ENCODE assay signal across 17 cellular contexts in the genomic region with DNA sequence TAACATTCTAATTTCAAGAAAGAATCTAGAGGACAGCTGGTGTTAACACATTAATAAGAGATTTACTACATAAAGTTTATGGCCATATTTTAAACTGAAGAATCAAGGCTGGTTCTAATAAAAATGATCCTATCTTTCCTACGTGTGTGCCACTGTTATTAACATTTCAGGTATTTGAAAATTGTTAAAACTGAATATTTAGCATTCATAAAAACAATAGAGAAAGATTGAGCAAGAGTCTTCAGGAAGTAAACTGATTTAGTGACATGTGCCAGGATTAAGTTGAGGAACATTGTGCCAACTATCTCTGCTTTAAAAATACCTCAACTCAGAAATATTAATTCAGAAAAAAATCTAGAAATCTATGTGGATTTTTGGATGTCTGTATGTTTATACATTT.
"Had no signal": no experiment of that assay in that cellular context is flagged by ENCODE, and none has a peak within 500 bp of the region (broad histone marks: within the 10 kb centered on the region; RNA-seq: fewer than 3 reads in every experiment).

No MANE protein-coding gene starts in this region.

- H3K9me3 ChIP-seq: colonic mucosa, gastroesophageal sphincter, mucosa of descending colon, ovary, right atrium auricular region, sigmoid colon had no signal

- H3K36me3 ChIP-seq: colonic mucosa, gastroesophageal sphincter, ovary, right atrium auricular region, sigmoid colon had no signal

- H3K4me3 ChIP-seq: colonic mucosa, gastroesophageal sphincter, mucosa of descending colon, ovary, right atrium auricular region, sigmoid colon had no signal

- ATAC-seq: gastroesophageal sphincter; left lobe of liver; mucosa of descending colon; naive thymus-derived CD8-positive, alpha-beta T cell had no signal

- H3K27me3 ChIP-seq: colonic mucosa, gastroesophageal sphincter, ovary, right atrium auricular region, sigmoid colon had no signal

- DNase-seq: colonic mucosa; dermis blood vessel endothelial cell; erythroblast; foreskin fibroblast; glutamatergic neuron; islet precursor cell; mucosa of descending colon; naive thymus-derived CD8-positive, alpha-beta T cell; ovary; sigmoid colon; small intestine; stimulated activated CD4-positive, alpha-beta T cell treated with anti-CD3 and anti-CD28 coated beads, Interleukin-2, amount 100 ng/mL, for 48 hours; stimulated activated naive CD4-positive, alpha-beta T cell treated with Interleukin-2 at 50 U/mL for 16 hours; trophoblast cell had no signal

- H3K4me1 ChIP-seq: colonic mucosa, right atrium auricular region, sigmoid colon had no signal

- H3K27ac ChIP-seq: colonic mucosa, gastroesophageal sphincter, ovary, right atrium auricular region, sigmoid colon had no signal
